ENCODE assay signal across 13 cellular contexts in genomic region chr10:121063744-121064143, GRCh38.
"Had no signal": no experiment of that assay in that cellular context is flagged by ENCODE, and none has a peak within 500 bp of the region (broad histone marks: within the 10 kb centered on the region; RNA-seq: fewer than 3 reads in every experiment).

No MANE protein-coding gene starts in this region.

- H3K4me3 ChIP-seq: left ventricle myocardium inferior, spleen had no signal

- H3K27ac ChIP-seq: foreskin keratinocyte, left ventricle myocardium inferior, neutrophil, spleen had no signal

- H3K27me3 ChIP-seq: foreskin keratinocyte, neutrophil had no signal

- DNase-seq: activated CD4-positive, alpha-beta T cell treated with anti-CD3 and anti-CD28 coated beads, Interleukin-2, amount 50 U/mL, for 48 hours; activated gamma-delta T cell treated with Interleukin-2 at 50 U/mL for 16 hours; activated naive CD8-positive, alpha-beta T cell treated with anti-CD3 and anti-CD28 coated beads for 36 hours; activated T-cell treated with anti-CD3 and anti-CD28 coated beads, Interleukin-2, amount 50 U/mL, for 4 hours; anterior cingulate cortex; foreskin keratinocyte; left ventricle myocardium inferior; right cardiac atrium; spleen; stimulated activated CD4-positive, alpha-beta T cell treated with anti-CD3 and anti-CD28 coated beads, Interleukin-1b, Interleukin-23, amount 100 ng/mL, for 48 hours; stimulated activated naive CD8-positive, alpha-beta T cell treated with anti-CD3 and anti-CD28 coated beads, Interleukin-15, Interleukin-2, amounts not matched to agents 100 U/mL and 50 U/mL, for 24 hours; T-helper 2 cell had no signal

- H3K4me3 Mint-ChIP-seq: activated naive CD8-positive, alpha-beta T cell treated with anti-CD3 and anti-CD28 coated beads for 36 hours; activated T-cell treated with anti-CD3 and anti-CD28 coated beads, Interleukin-2, amount 50 U/mL, for 4 hours had no signal

- H3K9me3 Mint-ChIP-seq: activated T-cell treated with anti-CD3 and anti-CD28 coated beads, Interleukin-2, amount 50 U/mL, for 4 hours had no signal

- H3K27ac Mint-ChIP-seq: activated naive CD8-positive, alpha-beta T cell treated with anti-CD3 and anti-CD28 coated beads for 36 hours had no signal

- H3K36me3 ChIP-seq: left ventricle myocardium inferior, neutrophil, spleen had no signal

- H3K4me1 Mint-ChIP-seq: activated naive CD8-positive, alpha-beta T cell treated with anti-CD3 and anti-CD28 coated beads for 36 hours had no signal

- ATAC-seq: activated T-cell treated with anti-CD3 and anti-CD28 coated beads, Interleukin-2, amount 50 U/mL, for 4 hours; foreskin keratinocyte; right cardiac atrium; stimulated activated naive CD8-positive, alpha-beta T cell treated with anti-CD3 and anti-CD28 coated beads, Interleukin-15, Interleukin-2, amounts not matched to agents 100 U/mL and 50 U/mL, for 24 hours had no signal

- H3K9me3 ChIP-seq: left ventricle myocardium inferior, neutrophil, spleen had no signal

- H3K4me1 ChIP-seq: left ventricle myocardium inferior, spleen had no signal
